In the genomic region with DNA sequence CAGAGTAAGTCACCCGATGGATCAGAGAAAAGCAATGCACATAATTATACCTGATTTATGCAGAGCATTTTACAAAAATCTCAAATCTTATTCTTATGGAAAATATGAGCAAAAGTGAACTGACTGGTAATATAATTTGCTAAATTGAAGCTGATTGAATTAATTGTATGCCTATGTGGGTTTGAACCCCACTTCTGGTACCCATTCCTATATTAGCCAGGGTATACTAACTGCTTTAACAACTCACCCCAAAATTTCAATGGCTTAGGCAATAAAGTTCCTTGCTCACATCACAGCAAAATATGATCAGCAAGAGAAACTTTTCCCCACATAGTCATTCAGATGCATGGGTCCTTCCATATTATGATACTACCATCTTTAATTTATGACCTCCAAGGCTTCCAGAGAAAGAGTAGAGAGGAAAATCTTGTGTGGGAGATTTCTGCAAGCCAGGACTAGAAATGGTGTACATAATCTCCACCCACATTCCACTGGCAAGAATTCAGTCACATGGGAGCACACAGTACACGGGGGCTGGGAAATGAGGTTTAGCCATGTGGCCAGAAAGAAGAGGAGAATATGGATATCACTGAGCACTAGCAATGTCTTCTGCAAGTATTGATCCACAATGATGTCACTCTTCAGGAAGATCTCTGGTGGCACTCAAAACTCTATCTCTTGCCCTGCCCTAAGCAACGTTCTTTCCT, we compare ENCODE assay signal across 18 cellular contexts.
"Had no signal": no experiment of that assay in that cellular context is flagged by ENCODE, and none has a peak within 500 bp of the region (broad histone marks: within the 10 kb centered on the region; RNA-seq: fewer than 3 reads in every experiment).

No MANE protein-coding gene starts in this region.

- DNase-seq: activated B cell treated with CpG ODN at 0.5 μM for 24 hours; activated CD4-positive, alpha-beta T cell treated with anti-CD3 and anti-CD28 coated beads for 48 hours; activated CD8-positive, alpha-beta memory T cell treated with anti-CD3 and anti-CD28 coated beads, Interleukin-2, amount 50 U/mL, for 4 hours; activated CD8-positive, alpha-beta T cell treated with anti-CD3 and anti-CD28 coated beads, Interleukin-2, amount 10 ng/mL, durations not matched to agents 7 days and 5 days; activated effector memory CD4-positive, alpha-beta T cell treated with anti-CD3 and anti-CD28 coated beads, Interleukin-2, amount 50 U/mL, for 16 hours; activated T-cell treated with anti-CD3 and anti-CD28 coated beads, Interleukin-2, amount 50 U/mL, for 48 hours; dermis blood vessel endothelial cell; gastrocnemius medialis; heart left ventricle; left colon; naive thymus-derived CD8-positive, alpha-beta T cell; posterior cingulate gyrus; small intestine; stimulated activated CD4-positive, alpha-beta T cell treated with anti-CD3 and anti-CD28 coated beads, Interleukin-4, amount 100 ng/mL, for 24 hours; stimulated activated naive CD4-positive, alpha-beta T cell; T-helper 17 cell; trophoblast cell had no signal

- H3K36me3 ChIP-seq: gastrocnemius medialis, heart left ventricle had no signal

- ATAC-seq: activated CD8-positive, alpha-beta T cell treated with anti-CD3 and anti-CD28 coated beads, Interleukin-2, amount 10 ng/mL, durations not matched to agents 7 days and 5 days; gastrocnemius medialis; left colon; naive thymus-derived CD8-positive, alpha-beta T cell; T-helper 17 cell had no signal

- FAIRE-seq: islet of Langerhans, small intestine had no signal

- H3K4me3 ChIP-seq: gastrocnemius medialis, heart left ventricle had no signal

- H3K27me3 ChIP-seq: gastrocnemius medialis had no signal
